Comparison of ENCODE assay signal across 13 cellular contexts in genomic region chr22:22800716-22801115, GRCh38.
"Had no signal": no experiment of that assay in that cellular context is flagged by ENCODE, and none has a peak within 500 bp of the region (broad histone marks: within the 10 kb centered on the region; RNA-seq: fewer than 3 reads in every experiment).

No MANE protein-coding gene starts in this region.

- H3K4me3 ChIP-seq: upper lobe of right lung had no signal

- ATAC-seq: left lobe of liver; stimulated activated naive CD8-positive, alpha-beta T cell treated with anti-CD3 and anti-CD28 coated beads, Interleukin-15, Interleukin-2, amounts not matched to agents 100 U/mL and 50 U/mL, for 24 hours; upper lobe of right lung had no signal

- H3K27me3 ChIP-seq: upper lobe of right lung had no signal

- DNase-seq: activated B cell treated with CpG ODN at 0.5 μM for 24 hours; activated CD4-positive, alpha-beta T cell treated with anti-CD3 and anti-CD28 coated beads, Interleukin-2, amount 10 ng/mL, durations not matched to agents 7 days and 5 days; activated CD8-positive, alpha-beta memory T cell treated with anti-CD3 and anti-CD28 coated beads for 24 hours; activated naive CD4-positive, alpha-beta T cell treated with anti-CD3 and anti-CD28 coated beads, Interleukin-2, amount 10 ng/mL, durations not matched to agents 7 days and 5 days; central memory CD4-positive, alpha-beta T cell; effector memory CD4-positive, alpha-beta T cell; glutamatergic neuron; stimulated activated CD4-positive, alpha-beta T cell treated with anti-CD3 and anti-CD28 coated beads, Interleukin-4, amount 100 ng/mL, for 1 hour; stimulated activated CD8-positive, alpha-beta memory T cell treated with anti-CD3 and anti-CD28 coated beads, Interleukin-4, amount 100 ng/mL, for 48 hours; stimulated activated naive CD8-positive, alpha-beta T cell treated with anti-CD3 and anti-CD28 coated beads, Interleukin-15, Interleukin-2, amounts not matched to agents 100 U/mL and 50 U/mL, for 24 hours; T-helper 1 cell; upper lobe of right lung had no signal

- H3K4me1 ChIP-seq: upper lobe of right lung had no signal

- H3K36me3 ChIP-seq: upper lobe of right lung had no signal

- H3K27ac ChIP-seq: upper lobe of right lung had no signal

- H3K9me3 ChIP-seq: upper lobe of right lung had no signal
